In the genomic region with DNA sequence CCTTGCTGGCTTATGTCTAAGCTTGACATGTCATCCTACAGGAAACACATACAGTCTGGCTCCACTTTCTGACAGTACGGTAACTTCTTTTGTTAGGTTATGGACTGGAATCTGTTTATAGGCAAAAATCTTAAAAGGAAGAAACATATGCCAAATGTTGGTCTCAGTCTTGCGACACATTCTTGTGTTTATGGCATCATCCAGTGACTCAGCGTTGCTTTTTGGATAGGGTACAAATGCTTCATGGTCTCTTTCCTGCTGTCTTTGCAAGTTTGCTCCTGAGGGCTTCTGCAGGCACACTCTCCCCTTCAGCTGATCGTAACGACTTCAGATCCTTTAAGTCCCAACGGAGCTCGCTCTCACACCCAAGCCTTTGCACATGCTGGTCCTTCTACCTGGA, we compare ENCODE assay signal across 10 cellular contexts. TPM values are rescaled to one million over a fixed set of nuclear protein-coding genes. Genes with fewer than 3 reads are reported as not detected.
DNase-seq lines count a peak whose midpoint lies in the region; ATAC-seq, FAIRE-seq and TF ChIP-seq lines count a peak whose summit lies in the region.
"Had no signal": no experiment of that assay in that cellular context is flagged by ENCODE, and none has a peak within 500 bp of the region (broad histone marks: within the 10 kb centered on the region; RNA-seq: fewer than 3 reads in every experiment).

No MANE protein-coding gene starts in this region.

- no peak overlapping the region for H3K27ac Mint-ChIP-seq in glutamatergic neuron (ENCODE audit: unreplicated experiment)

- in situ Hi-C loops in astrocyte of the spinal cord (cut with HindIII; ENCODE audit: low sequenced_read_pairs) = no loop called here

- H3K4me1 Mint-ChIP-seq in glutamatergic neuron (ENCODE audit: low read depth, unreplicated experiment) = no peaks in the 10 kb centered on the region

- FAIRE-seq in HTR-8/SVneo (lab: Jason Lieb, UNC) = no peak

- H3K4me3 ChIP-seq in astrocyte of the spinal cord (ENCODE audit: low read depth, low read length) (no peak overlapping the region), left lung (no peak overlapping the region), WERI-Rb-1 (ENCODE audit: low read depth, low read length) (no peak overlapping the region)

- peak; percentile 77 for DNase-seq in A172 (ENCODE audit: low spot score)
- DNase-seq in HTR-8/SVneo (ENCODE audit: insufficient read length, low spot score) = peak; percentile 20
- DNase-seq in astrocyte of the spinal cord (ENCODE audit: low read depth, low spot score) = peak; percentile 63
- DNase-seq in left lung = no peak
- DNase-seq in WERI-Rb-1 = no peak
- no peak for DNase-seq in glutamatergic neuron
- no peak for DNase-seq in putamen (ENCODE audit: low spot score)
- DNase-seq: DND-41 had no signal

- H3K36me3 Mint-ChIP-seq in glutamatergic neuron (ENCODE audit: unreplicated experiment) = peaks cover 5% of the 10 kb centered on the region

- no peak overlapping the region for H3K4me3 Mint-ChIP-seq in glutamatergic neuron (ENCODE audit: unreplicated experiment)

- ATAC-seq in left lung = peak; percentile 62
- ATAC-seq in HG03439 (IDR thresholded peaks at IDR 0.05; ENCODE audit: unreplicated experiment) = no peak

- no peaks in the 10 kb centered on the region for H3K27me3 Mint-ChIP-seq in glutamatergic neuron (ENCODE audit: unreplicated experiment)

- H3K27ac ChIP-seq in left lung (peak overlapping the region; percentile 20 to 83), WERI-Rb-1 (no peak overlapping the region)

- no peaks in the 10 kb centered on the region for H3K9me3 Mint-ChIP-seq in glutamatergic neuron (ENCODE audit: unreplicated experiment)

- no peaks in the 10 kb centered on the region for H3K27me3 ChIP-seq in left lung
- no peaks in the 10 kb centered on the region for H3K27me3 ChIP-seq in WERI-Rb-1 (ENCODE audit: insufficient read depth, low read depth, severe bottlenecking)

- intact Hi-C loops in left lung (cut with DNase I) = no loop called here

- peaks cover 6 to 57% of the 10 kb centered on the region in 2 donors for H3K4me1 ChIP-seq in left lung

- H3K9me3 ChIP-seq in left lung (no peaks in the 10 kb centered on the region), WERI-Rb-1 (ENCODE audit: severe bottlenecking) (no peaks in the 10 kb centered on the region)

- H3K36me3 ChIP-seq in left lung (no peaks in the 10 kb centered on the region), WERI-Rb-1 (no peaks in the 10 kb centered on the region)

- no peak for TF ChIP-seq CTCF in astrocyte of the spinal cord (IDR thresholded peaks at IDR 0.05; ENCODE audit: low read depth, low read length)
- no peak for TF ChIP-seq CTCF in left lung (IDR thresholded peaks at IDR 0.05)
- TF ChIP-seq CTCF in WERI-Rb-1 (IDR thresholded peaks at IDR 0.05; ENCODE audit: low read depth, low read length) = no peak
- TF ChIP-seq CTCF in glutamatergic neuron (IDR thresholded peaks at IDR 0.05; ENCODE audit: partially characterized antibody, unreplicated experiment) = no peak

RNA-seq across cellular contexts. Expression of gene TNFSF8, which starts 23.5 kb away (rescaled TPM):
- not detected in 2 replicates for total RNA-seq in A172 (2014; rRNA removed; shearing (Covaris generic))
- 1 to 10 TPM; 2.1 to 4.8 TPM for total RNA-seq in left lung
- total RNA-seq in glutamatergic neuron (ENCODE audit: unreplicated experiment) = not detected
- total RNA-seq: dermis microvascular lymphatic vessel endothelial cell had no signal

Comparison
In these comparisons a context has a peak if more than half of its experiments do, and no peak if none do; other contexts are left out.
1. DNase-seq: peak in A172 (single experiment), HTR-8/SVneo (single experiment) and astrocyte of the spinal cord (single experiment); none in left lung (0 of 2), WERI-Rb-1 (single experiment), glutamatergic neuron (single experiment) and putamen (single experiment).